In genomic region chr1:25821112-25821476, GRCh38 we compare ENCODE assay signal across 8 cellular contexts. TPM values are rescaled to one million over a fixed set of nuclear protein-coding genes. Genes with fewer than 3 reads are reported as not detected.
DNase-seq lines count a peak whose midpoint lies in the region; ATAC-seq and TF ChIP-seq lines count a peak whose summit lies in the region.

No MANE protein-coding gene starts in this region.

- POLR2A ChIA-PET in HCT116 (lab: Charles Lee), result no interaction called here

- H3K4me1 ChIP-seq in HCT116 (ENCODE audit: control insufficient read depth in 1 of 2, insufficient read depth in 2 of 2, low read length in 2 of 2), result peaks cover 18 to 33% of the 10 kb centered on the region in 2 experiments; a peak in 3 of 4 replicates
- peaks cover 39 to 62% (median 48%) of the 10 kb centered on the region in 3 donors for H3K4me1 ChIP-seq in skeletal muscle tissue (ENCODE audit: control insufficient read depth in 3 of 3, insufficient read depth in 3 of 3, low read length in 3 of 3)

- H4K20me1 ChIP-seq in HCT116 (ENCODE audit: insufficient read depth), result no peaks in the 10 kb centered on the region

- H3K27me3 Mint-ChIP-seq in T-helper 17 cell, result no peaks in the 10 kb centered on the region

- H3K27ac ChIP-seq in HCT116 (ENCODE audit: low read depth, low read length) (peak overlapping the region; percentile 30), skeletal muscle tissue (ENCODE audit: low read depth, low read length) (peak overlapping the region; percentile 91)

- peak overlapping the region; percentile 99 for H3K27ac Mint-ChIP-seq in T-helper 17 cell

- peaks cover 25% of the 10 kb centered on the region for H3K4me1 Mint-ChIP-seq in T-helper 17 cell

- H3K4me3 Mint-ChIP-seq in T-helper 17 cell, result peak overlapping the region; percentile 98

- no peaks in the 10 kb centered on the region for H3K36me3 ChIP-seq in HCT116 (ENCODE audit: control insufficient read depth in 1 of 2, insufficient read depth in 2 of 2, low read length in 2 of 2)
- peaks cover 9 to 12% (median 11%) of the 10 kb centered on the region in 3 donors for H3K36me3 ChIP-seq in skeletal muscle tissue (ENCODE audit: control insufficient read depth in 3 of 3, insufficient read depth in 3 of 3, low read length in 3 of 3)

- intact Hi-C loops in HCT116 (cut with micrococcal nuclease), result no loop called here

- H3K79me2 ChIP-seq in HCT116 (ENCODE audit: insufficient read depth, low read length), result peaks cover 33% of the 10 kb centered on the region; the same call in 1 of the 2 replicates

- peak overlapping the region; percentile 91 for H3K4me2 ChIP-seq in HCT116 (ENCODE audit: low read length)

- H3K27me3 ChIP-seq in HCT116 (ENCODE audit: insufficient read depth, low read length) (no peaks in the 10 kb centered on the region), skeletal muscle tissue (ENCODE audit: control insufficient read depth in 3 of 3, insufficient read depth in 3 of 3, low read length in 3 of 3) (no peaks in the 10 kb centered on the region)

- TSS peak; percentile 27 for BruUV-seq in HCT116 (replicated peaks; lab: Mats Ljungman, UMichigan)

- no peak for TF ChIP-seq RAD21 in HCT116 (IDR thresholded peaks at IDR 0.05; ENCODE audit: low read depth)

- TF ChIP-seq POLR2A in HCT116 (IDR thresholded peaks at IDR 0.05; ENCODE audit: borderline replicate concordance, extremely low read depth, insufficient read depth, insufficient read length), result no peak

- DNase-seq in HCT116 (ENCODE audit: low read depth, low spot score) (no peak), T-helper 17 cell (no peak), fibroblast of villous mesenchyme (ENCODE audit: low read depth) (no peak), cortex of kidney (lab: John Stamatoyannopoulos, UW) (no peak), NCI-H226 (no peak)

- RAD21 ChIA-PET in HCT116 (lab: Charles Lee; ENCODE audit: low non-redundant PET in 1 of 2, low total read pairs in 2 of 2, uncharacterized antibody in 2 of 2, unreplicated experiment in 2 of 2), result no interaction called here

- ATAC-seq in HCT116 (no peak), T-helper 17 cell (no peak), GM19035 (IDR thresholded peaks at IDR 0.05; ENCODE audit: unreplicated experiment) (no peak), HG03565 (IDR thresholded peaks at IDR 0.05; ENCODE audit: unreplicated experiment) (no peak)

- H3K9me2 ChIP-seq in HCT116 (ENCODE audit: insufficient read depth), result no peaks in the 10 kb centered on the region

- H3K9ac ChIP-seq in HCT116 (ENCODE audit: low read length) (peak overlapping the region; percentile 86), skeletal muscle tissue (ENCODE audit: low read depth in 1 of 3, low read length in 3 of 3) (peak overlapping the region; percentile 95 to 98 (median 95))

- TF ChIP-seq CTCF in HCT116 (IDR thresholded peaks at IDR 0.05 in 2 of 3, conservative IDR thresholded peaks at IDR 0.05 in 1 of 3; ENCODE audit: borderline replicate concordance in 1 of 3, insufficient read depth in 1 of 3, low read depth in 2 of 3, low read length in 2 of 3), result no peak
- no peak for TF ChIP-seq CTCF in fibroblast of villous mesenchyme (IDR thresholded peaks at IDR 0.05; ENCODE audit: insufficient read depth, low read depth, low read length)

- H3K9me3 ChIP-seq in HCT116 (ENCODE audit: control insufficient read depth in 1 of 2, insufficient read depth in 1 of 2, low read depth in 1 of 2, low read length in 2 of 2) (no peaks in the 10 kb centered on the region), T-helper 17 cell (ENCODE audit: control insufficient read depth, low read length, poor library complexity, severe bottlenecking) (no peaks in the 10 kb centered on the region), skeletal muscle tissue (ENCODE audit: control insufficient read depth in 3 of 3, low read length in 3 of 3) (no peaks in the 10 kb centered on the region)

- CTCF ChIA-PET in HCT116 (lab: Charles Lee), result no interaction called here

- H3K36me3 Mint-ChIP-seq in T-helper 17 cell (ENCODE audit: low read depth), result peaks cover 5% of the 10 kb centered on the region

- no peak overlapping the region for H2AFZ ChIP-seq in HCT116 (ENCODE audit: low read depth, low read length, poor library complexity, severe bottlenecking)

- H3K4me3 ChIP-seq in HCT116 (replicated peaks in 1 of 2; ENCODE audit: low read depth in 1 of 2, low read length in 2 of 2) (peak overlapping the region; percentile 90 to 92), fibroblast of villous mesenchyme (ENCODE audit: low read depth, low read length) (peak overlapping the region; percentile 74), skeletal muscle tissue (ENCODE audit: low read length in 3 of 3) (peak overlapping the region; percentile 80 to 98 (median 95))

TF ChIP-seq in HCT116, 20 proteins besides CTCF, POLR2A, EP300 and RAD21 (continues in another document):
- TF ChIP-seq YY1 (IDR thresholded peaks at IDR 0.05; ENCODE audit: extremely low read depth, insufficient replicate concordance, low read depth, low read length) (no peak), SIN3A (IDR thresholded peaks at IDR 0.05; ENCODE audit: low read depth) (no peak), ZBTB33 (IDR thresholded peaks at IDR 0.05; ENCODE audit: extremely low read depth, insufficient replicate concordance, low read length) (no peak), TCF7L2 (IDR thresholded peaks at IDR 0.05; ENCODE audit: borderline replicate concordance, extremely low read depth, insufficient read depth, insufficient read length) (no peak), SRF (IDR thresholded peaks at IDR 0.05; ENCODE audit: low read depth) (no peak), SP1 (IDR thresholded peaks at IDR 0.05; ENCODE audit: low read depth) (no peak), REST (IDR thresholded peaks at IDR 0.05; ENCODE audit: low read depth) (no peak), ATF3 (IDR thresholded peaks at IDR 0.05) (no peak), EZH2 (IDR thresholded peaks at IDR 0.05) (no peak), CEBPB (IDR thresholded peaks at IDR 0.05; ENCODE audit: low read depth) (no peak), CBX3 (IDR thresholded peaks at IDR 0.05; ENCODE audit: low read depth) (no peak), EGR1 (IDR thresholded peaks at IDR 0.05; ENCODE audit: low read depth) (no peak), ELF1 (IDR thresholded peaks at IDR 0.05; ENCODE audit: borderline replicate concordance, low read depth) (no peak)

RNA-seq across cellular contexts. Expression of gene MTFR1L, which starts 1.3 kb away (rescaled TPM):
- 35.8 TPM for total RNA-seq in HCT116 (2021; ENCODE audit: unreplicated experiment)
- 31.3 and 38.4 TPM in 2 replicates for polyA plus RNA-seq in HCT116 (2012)
- total RNA-seq in T-helper 17 cell, result 10 to 100 TPM; 30.4 to 37.4 TPM
- total RNA-seq in fibroblast of villous mesenchyme, result 46.6 and 47.4 TPM in 2 replicates
- total RNA-seq in skeletal muscle tissue, result 35.0 TPM

RNA-seq across cellular contexts. Expression of gene SELENON, which starts 21.1 kb away (rescaled TPM):
- total RNA-seq in HCT116 (2021; ENCODE audit: unreplicated experiment) (85.1 TPM), T-helper 17 cell (10 to 100 TPM; 24.5 to 25.2 TPM), fibroblast of villous mesenchyme (23.7 and 24.5 TPM in 2 replicates), skeletal muscle tissue (9.9 TPM)
- polyA plus RNA-seq in HCT116 (2012), result 69.4 and 80.6 TPM in 2 replicates

RNA-seq across cellular contexts. Expression of gene AUNIP, which starts 38.2 kb away (rescaled TPM):
- total RNA-seq in HCT116 (2021; ENCODE audit: unreplicated experiment), result 12.1 TPM
- 4.2 and 6.1 TPM in 2 replicates for polyA plus RNA-seq in HCT116 (2012)
- under 1 TPM in 1 of 2 donors, not detected in 1; 0.31 TPM for total RNA-seq in T-helper 17 cell
- total RNA-seq in fibroblast of villous mesenchyme, result 2.9 and 3.5 TPM in 2 replicates
- total RNA-seq in skeletal muscle tissue, result 1.6 TPM

RNA-seq across cellular contexts. Expression of gene PAQR7, which starts 54.4 kb away (rescaled TPM):
- total RNA-seq in HCT116 (2021; ENCODE audit: unreplicated experiment) (13.1 TPM), T-helper 17 cell (1 to 10 TPM; 1.4 to 2.6 TPM), fibroblast of villous mesenchyme (8.1 and 16.0 TPM in 2 replicates), skeletal muscle tissue (7.3 TPM)
- polyA plus RNA-seq in HCT116 (2012), result 12.6 and 14.9 TPM in 2 replicates
